ENCODE assay signal across 3 cellular contexts in genomic region chr3:38706961-38707360, GRCh38. TPM values are rescaled to one million over a fixed set of nuclear protein-coding genes. Genes with fewer than 3 reads are reported as not detected.
"Had no signal": no experiment of that assay in that cellular context is flagged by ENCODE, and none has a peak within 500 bp of the region (broad histone marks: within the 10 kb centered on the region; RNA-seq: fewer than 3 reads in every experiment).

No MANE protein-coding gene starts in this region.

- DNase-seq: GDM1, GF-D8 had no signal

- ATAC-seq: GM12878 had no signal

- H3K4me3 ChIP-seq: GM12878 had no signal

RNA-seq across cellular contexts. Expression of gene SCN5A, which starts 57.5 kb away (rescaled TPM):
- total RNA-seq: GM12878 had no signal
- polyA plus RNA-seq: GM12878 had no signal
